Comparison of ENCODE assay signal across 19 cellular contexts in the genomic region with DNA sequence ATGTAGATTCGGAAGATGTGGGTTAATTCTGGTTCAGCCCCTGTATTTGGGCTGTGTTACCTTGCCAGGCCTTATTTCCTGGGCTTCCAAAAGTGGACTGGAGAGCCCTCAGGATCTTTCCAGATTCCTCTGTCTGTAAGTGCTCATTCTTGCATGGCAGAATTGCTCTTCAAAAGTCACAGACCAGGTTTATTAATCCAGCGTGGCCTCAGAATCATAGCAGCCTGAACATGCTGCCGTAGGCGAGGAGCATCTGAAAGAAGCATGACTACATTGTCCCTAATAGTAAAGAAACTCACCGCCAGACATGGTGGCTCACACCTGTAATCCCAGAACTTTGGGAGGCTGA.
DNase-seq lines count a peak whose midpoint lies in the region; ATAC-seq and TF ChIP-seq lines count a peak whose summit lies in the region.
"Had no signal": no experiment of that assay in that cellular context is flagged by ENCODE, and none has a peak within 500 bp of the region (broad histone marks: within the 10 kb centered on the region; RNA-seq: fewer than 3 reads in every experiment).

No MANE protein-coding gene starts in this region.

- POLR2A ChIA-PET in T-cell (lab: Charles Lee), result no interaction called here

- H3K4me3 Mint-ChIP-seq in T-cell, result no peak overlapping the region
- no peak overlapping the region for H3K4me3 Mint-ChIP-seq in osteocyte (ENCODE audit: unreplicated experiment)
- H3K4me3 Mint-ChIP-seq: CD14-positive monocyte; CD4-positive, alpha-beta T cell; CD8-positive, alpha-beta memory T cell; HFFc6 had no signal

- H3K9me3 ChIP-seq in thyroid gland, result no peaks in the 10 kb centered on the region
- H3K9me3 ChIP-seq: A549, BE2C, HAP-1 had no signal

- intact Hi-C loops in thyroid gland (cut with DNase I), result no loop called here

- WGBS in thyroid gland, 2 donors, result 31 to 42% methylated on average over 5 of the region's 5 CpGs

- no peak overlapping the region for H3K4me3 ChIP-seq in thyroid gland (replicated peaks in 1 of 3)
- H3K4me3 ChIP-seq: A549; BLaER1 treated with 17β-estradiol and CSF1 and Interleukin-3, amounts not matched to agents 10 nM and 100 nM; HAP-1 had no signal

- H3K4me1 Mint-ChIP-seq in T-cell (no peaks in the 10 kb centered on the region), osteocyte (ENCODE audit: unreplicated experiment) (peaks cover 17% of the 10 kb centered on the region)
- H3K4me1 Mint-ChIP-seq: CD14-positive monocyte had no signal

- peak overlapping the region in 1 of 3 donors; percentile 48 for H3K27ac ChIP-seq in thyroid gland
- H3K27ac ChIP-seq: A549; BLaER1 treated with 17β-estradiol and CSF1 and Interleukin-3, amounts not matched to agents 10 nM and 100 nM had no signal

- H3K9me3 Mint-ChIP-seq in T-cell (no peaks in the 10 kb centered on the region), osteocyte (ENCODE audit: unreplicated experiment) (no peaks in the 10 kb centered on the region)
- H3K9me3 Mint-ChIP-seq: CD4-positive, alpha-beta T cell; CD8-positive, alpha-beta memory T cell had no signal

- TF ChIP-seq CTCF in thyroid gland (IDR thresholded peaks at IDR 0.05), result no peak
- no peak for TF ChIP-seq CTCF in osteocyte (IDR thresholded peaks at IDR 0.05)

- no peaks in the 10 kb centered on the region for H3K27me3 ChIP-seq in thyroid gland
- H3K27me3 ChIP-seq: BE2C; BLaER1 treated with 17β-estradiol and CSF1 and Interleukin-3, amounts not matched to agents 10 nM and 100 nM had no signal

- DNase-seq in activated CD8-positive, alpha-beta memory T cell treated with anti-CD3 and anti-CD28 coated beads, Interleukin-2, amount 50 U/mL, for 48 hours, result peak; percentile 22
- DNase-seq in activated CD8-positive, alpha-beta memory T cell treated with anti-CD3 and anti-CD28 coated beads for 24 hours, result no peak
- DNase-seq in DMS79 treated with DMSO at 0.1 percent for 48 hours (lab: John Stamatoyannopoulos, UW) (peak; percentile 32), thyroid gland (peak; percentile 61 to 66), T-cell (no peak), osteocyte (ENCODE audit: extremely low spot score, unreplicated experiment) (no peak)
- DNase-seq: 8988T; ACHN; AML-193; BE2C; CD4-positive, alpha-beta T cell; CD8-positive, alpha-beta memory T cell; DMS 273 treated with DMSO at 0.1 percent for 48 hours; GOT3; HFFc6 had no signal

- TF ChIP-seq POLR2A in thyroid gland (IDR thresholded peaks at IDR 0.05), result peak in 1 of 2 donors; percentile 12

- H3K27me3 Mint-ChIP-seq in T-cell (no peaks in the 10 kb centered on the region), osteocyte (ENCODE audit: unreplicated experiment) (peaks cover 4% of the 10 kb centered on the region)

- H3K36me3 Mint-ChIP-seq in T-cell (no peaks in the 10 kb centered on the region), osteocyte (ENCODE audit: unreplicated experiment) (no peaks in the 10 kb centered on the region)
- H3K36me3 Mint-ChIP-seq: CD14-positive monocyte; CD8-positive, alpha-beta memory T cell had no signal

- CTCF ChIA-PET in T-cell (lab: Charles Lee), result no interaction called here

- ATAC-seq in T-cell (replicated peaks in 1 of 4), result no peak
- ATAC-seq: A549 had no signal

- no peaks in the 10 kb centered on the region for H3K36me3 ChIP-seq in thyroid gland
- H3K36me3 ChIP-seq: BE2C; BLaER1 treated with 17β-estradiol and CSF1 and Interleukin-3, amounts not matched to agents 10 nM and 100 nM; HAP-1 had no signal

- H3K4me1 ChIP-seq in thyroid gland, result peaks cover 11% of the 10 kb centered on the region in 2 donors
- H3K4me1 ChIP-seq: A549; BE2C; BLaER1 treated with 17β-estradiol and CSF1 and Interleukin-3, amounts not matched to agents 10 nM and 100 nM; HAP-1 had no signal

- H3K27ac Mint-ChIP-seq in T-cell (no peak overlapping the region), osteocyte (ENCODE audit: unreplicated experiment) (no peak overlapping the region)
- H3K27ac Mint-ChIP-seq: CD14-positive monocyte; CD4-positive, alpha-beta T cell; CD8-positive, alpha-beta memory T cell; HFFc6 had no signal

Comparison
In these comparisons a context has a peak if more than half of its experiments do, and no peak if none do; other contexts are left out.
1. DNase-seq: peak in activated CD8-positive, alpha-beta memory T cell treated with anti-CD3 and anti-CD28 coated beads, Interleukin-2, amount 50 U/mL, for 48 hours (single experiment), DMS79 treated with DMSO at 0.1 percent for 48 hours (single experiment) and thyroid gland (2 of 2); none in activated CD8-positive, alpha-beta memory T cell treated with anti-CD3 and anti-CD28 coated beads for 24 hours (single experiment), T-cell (0 of 34) and osteocyte (single experiment).